17 cellular contexts compared by ENCODE assay signal in genomic region chr4:105457997-105458396, GRCh38. TPM values are rescaled to one million over a fixed set of nuclear protein-coding genes. Genes with fewer than 3 reads are reported as not detected.
DNase-seq lines count a peak whose midpoint lies in the region; ATAC-seq and TF ChIP-seq lines count a peak whose summit lies in the region.
"Had no signal": no experiment of that assay in that cellular context is flagged by ENCODE, and none has a peak within 500 bp of the region (broad histone marks: within the 10 kb centered on the region; RNA-seq: fewer than 3 reads in every experiment).

No MANE protein-coding gene starts in this region.

- no peak overlapping the region for H3K23ac ChIP-seq in mesenchymal stem cell (ENCODE audit: low read length in 2 of 2)

- H2BK12ac ChIP-seq in mesenchymal stem cell (ENCODE audit: low read length in 2 of 2): no peak overlapping the region

- no peak overlapping the region for H3K18ac ChIP-seq in mesenchymal stem cell (ENCODE audit: low read depth in 1 of 2, low read length in 2 of 2)

- H3K36me3 ChIP-seq in GM23248 (ENCODE audit: low read depth) (no peaks in the 10 kb centered on the region), ascending aorta (no peaks in the 10 kb centered on the region), fibroblast of lung (ENCODE audit: control insufficient read depth, insufficient read depth, low read length) (no peaks in the 10 kb centered on the region), mesenchymal stem cell (ENCODE audit: control insufficient read depth in 1 of 2, insufficient read depth in 2 of 2, low read depth in 1 of 2, low read length in 2 of 2) (peaks cover 0 to 21% of the 10 kb centered on the region in 2 experiments)
- H3K36me3 ChIP-seq: MG63 had no signal

- no peak overlapping the region for H3K27ac Mint-ChIP-seq in stimulated activated naive CD8-positive, alpha-beta T cell treated with anti-CD3 and anti-CD28 coated beads, Interleukin-15, amount 100 ng/mL, for 72 hours
- H3K27ac Mint-ChIP-seq in activated CD4-positive, alpha-beta T cell treated with anti-CD3 and anti-CD28 coated beads for 36 hours: no peak overlapping the region

- H2BK120ac ChIP-seq in mesenchymal stem cell (ENCODE audit: low read depth, low read length): no peak overlapping the region

- TF ChIP-seq CTCF in ascending aorta (IDR thresholded peaks at IDR 0.05) (no peak), fibroblast of lung (conservative IDR thresholded peaks at IDR 0.05 in 1 of 2, IDR thresholded peaks at IDR 0.05 in 1 of 2; ENCODE audit: low read depth in 1 of 2, low read length in 2 of 2) (no peak)

- H3K4me2 ChIP-seq in GM23248 (ENCODE audit: unreplicated experiment) (no peak overlapping the region), fibroblast of lung (ENCODE audit: extremely low read depth, insufficient read depth, low read length) (no peak overlapping the region), mesenchymal stem cell (ENCODE audit: low read length, poor library complexity, severe bottlenecking) (no peak overlapping the region)
- H3K4me2 ChIP-seq: BLaER1 treated with 17β-estradiol and CSF1 and Interleukin-3, amounts not matched to agents 10 nM and 100 nM had no signal

- H3K4me1 ChIP-seq in GM23248 (ENCODE audit: insufficient read depth) (peaks cover 7% of the 10 kb centered on the region; the same call in 1 of the 2 replicates), ascending aorta (peaks cover 0 to 12% of the 10 kb centered on the region in 2 donors), fibroblast of lung (ENCODE audit: control insufficient read depth, extremely low read depth, insufficient read depth, low read length) (no peaks in the 10 kb centered on the region), mesenchymal stem cell (ENCODE audit: control insufficient read depth, insufficient read depth, low read depth, low read length) (no peaks in the 10 kb centered on the region)
- H3K4me1 ChIP-seq: Peyer's patch had no signal

- peaks cover 33% of the 10 kb centered on the region for H3K4me1 Mint-ChIP-seq in stimulated activated naive CD8-positive, alpha-beta T cell treated with anti-CD3 and anti-CD28 coated beads, Interleukin-15, amount 100 ng/mL, for 72 hours
- peaks cover 39% of the 10 kb centered on the region for H3K4me1 Mint-ChIP-seq in activated CD4-positive, alpha-beta T cell treated with anti-CD3 and anti-CD28 coated beads for 36 hours

- no peak overlapping the region for H2AFZ ChIP-seq in GM23248
- H2AFZ ChIP-seq in fibroblast of lung (ENCODE audit: low read length): no peak overlapping the region
- no peak overlapping the region for H2AFZ ChIP-seq in mesenchymal stem cell (ENCODE audit: low read depth, low read length)

- H4K91ac ChIP-seq in mesenchymal stem cell (ENCODE audit: low read length): no peak overlapping the region

- no peaks in the 10 kb centered on the region for H3K9me3 ChIP-seq in GM23248 (ENCODE audit: low read depth)
- no peaks in the 10 kb centered on the region for H3K9me3 ChIP-seq in ascending aorta
- no peaks in the 10 kb centered on the region for H3K9me3 ChIP-seq in fibroblast of lung (ENCODE audit: control insufficient read depth, insufficient read depth, low read depth, low read length)
- H3K9me3 ChIP-seq in mesenchymal stem cell (ENCODE audit: control insufficient read depth, low read length): no peaks in the 10 kb centered on the region
- H3K9me3 ChIP-seq: MG63, Peyer's patch had no signal

- H2BK5ac ChIP-seq in mesenchymal stem cell (ENCODE audit: low read depth, low read length, poor library complexity, severe bottlenecking): no peak overlapping the region

- H3K4ac ChIP-seq in mesenchymal stem cell (ENCODE audit: low read depth in 1 of 2, low read length in 2 of 2): no peak overlapping the region

- no peaks in the 10 kb centered on the region for H3K27me3 Mint-ChIP-seq in stimulated activated naive CD8-positive, alpha-beta T cell treated with anti-CD3 and anti-CD28 coated beads, Interleukin-15, amount 100 ng/mL, for 72 hours
- H3K27me3 Mint-ChIP-seq in activated CD4-positive, alpha-beta T cell treated with anti-CD3 and anti-CD28 coated beads for 36 hours: no peaks in the 10 kb centered on the region
- H3K27me3 Mint-ChIP-seq: CD4-positive, alpha-beta memory T cell had no signal

- H3K14ac ChIP-seq in mesenchymal stem cell (ENCODE audit: low read length in 2 of 2): no peak overlapping the region

- POLR2A ChIA-PET in activated CD4-positive, alpha-beta T cell treated with anti-CD3 and anti-CD28 coated beads for 36 hours (lab: Charles Lee): no interaction called here

- H3K27ac ChIP-seq in GM23248: no peak overlapping the region
- peak overlapping the region; percentile 19 to 48 for H3K27ac ChIP-seq in ascending aorta
- H3K27ac ChIP-seq in fibroblast of lung (ENCODE audit: insufficient read depth, low read length): no peak overlapping the region
- no peak overlapping the region for H3K27ac ChIP-seq in mesenchymal stem cell (ENCODE audit: low read length, poor library complexity, severe bottlenecking)
- H3K27ac ChIP-seq: BLaER1 treated with 17β-estradiol and CSF1 and Interleukin-3, amounts not matched to agents 10 nM and 100 nM; Peyer's patch had no signal

- no peak overlapping the region for H2BK15ac ChIP-seq in mesenchymal stem cell (ENCODE audit: low read depth, poor library complexity, severe bottlenecking)

- H3K4me3 Mint-ChIP-seq in stimulated activated naive CD8-positive, alpha-beta T cell treated with anti-CD3 and anti-CD28 coated beads, Interleukin-15, amount 100 ng/mL, for 72 hours: no peak overlapping the region
- H3K4me3 Mint-ChIP-seq in activated CD4-positive, alpha-beta T cell treated with anti-CD3 and anti-CD28 coated beads for 36 hours: no peak overlapping the region
- H3K4me3 Mint-ChIP-seq: CD4-positive, alpha-beta memory T cell had no signal

- H3K4me3 ChIP-seq in GM23248: no peak overlapping the region
- no peak overlapping the region for H3K4me3 ChIP-seq in ascending aorta
- no peak overlapping the region for H3K4me3 ChIP-seq in fibroblast of lung (replicated peaks in 1 of 4; ENCODE audit: control extremely low read depth in 1 of 4, insufficient read depth in 1 of 4, low read depth in 3 of 4, low read length in 4 of 4)
- H3K4me3 ChIP-seq in mesenchymal stem cell (ENCODE audit: insufficient read depth in 1 of 2, low read depth in 1 of 2, low read length in 2 of 2): no peak overlapping the region
- H3K4me3 ChIP-seq: BLaER1 treated with 17β-estradiol and CSF1 and Interleukin-3, amounts not matched to agents 10 nM and 100 nM; MG63; Peyer's patch had no signal

- ATAC-seq in stimulated activated naive CD8-positive, alpha-beta T cell treated with anti-CD3 and anti-CD28 coated beads, Interleukin-15, amount 100 ng/mL, for 72 hours: no peak
- ATAC-seq in activated CD4-positive, alpha-beta T cell treated with anti-CD3 and anti-CD28 coated beads for 36 hours: no peak
- ATAC-seq: SK-N-SH treated with all-trans-retinoic acid at 6 μM for 48 hours had no signal

- WGBS in GM23248 (ENCODE audit: low coverage in 1 of 2, low lambda C conversion rate in 2 of 2, missing lambda C conversion rate in 2 of 2), 2 experiments: 38 to 44% methylated on average over 1 of the region's 1 CpG
- WGBS in mesenchymal stem cell: 86% methylated on average over 1 of the region's 1 CpG

- H3K79me1 ChIP-seq in mesenchymal stem cell (replicated peaks; ENCODE audit: low read length, poor library complexity, severe bottlenecking): peaks cover 18% of the 10 kb centered on the region

- DNase-seq in GM23248: peak; percentile 48
- no peak for DNase-seq in ascending aorta (ENCODE audit: low spot score in 2 of 2)
- DNase-seq in fibroblast of lung (ENCODE audit: low read depth in 2 of 2): peak; percentile 36 to 60
- peak; percentile 6 for DNase-seq in mesenchymal stem cell
- no peak for DNase-seq in stimulated activated naive CD8-positive, alpha-beta T cell treated with anti-CD3 and anti-CD28 coated beads, Interleukin-15, amount 100 ng/mL, for 72 hours
- no peak for DNase-seq in activated CD4-positive, alpha-beta T cell treated with anti-CD3 and anti-CD28 coated beads for 36 hours
- DNase-seq in ACHN: no peak
- DNase-seq in GM19240 (ENCODE audit: insufficient read length, low spot score): no peak
- DNase-seq: CD4-positive, alpha-beta memory T cell; DMS153; MG63; NCI-H1417; NCI-H187; NCI-H748 treated with DMSO at 0.1 percent for 48 hours; Peyer's patch had no signal

- no peak overlapping the region for H2AK5ac ChIP-seq in mesenchymal stem cell (ENCODE audit: low read length, severe bottlenecking)

- CTCF ChIA-PET in activated CD4-positive, alpha-beta T cell treated with anti-CD3 and anti-CD28 coated beads for 36 hours (lab: Charles Lee): interaction anchor here (2.0 kb wide), 1 partner anchor 15 kb away, joined by 6 read pairs; the partner anchor contains the start of gene PPA2

- peaks cover 38% of the 10 kb centered on the region for H3K36me3 Mint-ChIP-seq in activated CD4-positive, alpha-beta T cell treated with anti-CD3 and anti-CD28 coated beads for 36 hours (ENCODE audit: low read depth)

- in situ Hi-C loops in GM23248 (cut with MboI) (no loop called here), ACHN (cut with HindIII; ENCODE audit: low pct_ligation_motif_present, low pct_unique_long_range_greater_than_20kb, low sequenced_read_pairs) (no loop called here)

- no peaks in the 10 kb centered on the region for H3F3A ChIP-seq in GM23248 (ENCODE audit: insufficient read depth)

- peaks cover 44% of the 10 kb centered on the region for H3K79me2 ChIP-seq in GM23248 (ENCODE audit: insufficient read depth)
- H3K79me2 ChIP-seq in fibroblast of lung (ENCODE audit: control insufficient read depth, insufficient read depth, low read length): no peaks in the 10 kb centered on the region

- intact Hi-C loops in ascending aorta (cut with DNase I): loop anchor here (5.0 kb wide), 1 partner anchor 311 kb away; the partner anchor contains the start of gene TET2
- intact Hi-C loops in activated CD4-positive, alpha-beta T cell treated with anti-CD3 and anti-CD28 coated beads for 36 hours (cut with DNase I, micrococcal nuclease): no loop called here

- peaks cover 3 to 5% of the 10 kb centered on the region in 2 donors for H3K9me3 Mint-ChIP-seq in stimulated activated naive CD8-positive, alpha-beta T cell treated with anti-CD3 and anti-CD28 coated beads, Interleukin-15, amount 100 ng/mL, for 72 hours
- peaks cover 2% of the 10 kb centered on the region for H3K9me3 Mint-ChIP-seq in activated CD4-positive, alpha-beta T cell treated with anti-CD3 and anti-CD28 coated beads for 36 hours (ENCODE audit: low read depth)
- H3K9me3 Mint-ChIP-seq: CD4-positive, alpha-beta memory T cell had no signal

- H3K27me3 ChIP-seq in GM23248 (replicated peaks; ENCODE audit: insufficient read depth) (no peaks in the 10 kb centered on the region), ascending aorta (no peaks in the 10 kb centered on the region), fibroblast of lung (ENCODE audit: control insufficient read depth, insufficient read depth, low read length) (no peaks in the 10 kb centered on the region), mesenchymal stem cell (ENCODE audit: control insufficient read depth in 1 of 2, insufficient read depth in 1 of 2, low read length in 2 of 2) (no peaks in the 10 kb centered on the region)
- H3K27me3 ChIP-seq: BLaER1 treated with 17β-estradiol and CSF1 and Interleukin-3, amounts not matched to agents 10 nM and 100 nM; MG63; Peyer's patch had no signal

- no peaks in the 10 kb centered on the region for H3K9me2 ChIP-seq in GM23248 (ENCODE audit: insufficient read depth)

- no peak overlapping the region for H4K8ac ChIP-seq in mesenchymal stem cell (ENCODE audit: low read length)

- H3K9ac ChIP-seq in GM23248 (no peak overlapping the region), fibroblast of lung (ENCODE audit: insufficient read depth, low read length) (no peak overlapping the region), mesenchymal stem cell (ENCODE audit: low read length) (no peak overlapping the region)
- H3K9ac ChIP-seq: BLaER1 treated with 17β-estradiol and CSF1 and Interleukin-3, amounts not matched to agents 10 nM and 100 nM had no signal

- H4K20me1 ChIP-seq in GM23248 (ENCODE audit: insufficient read depth) (no peaks in the 10 kb centered on the region), fibroblast of lung (ENCODE audit: control insufficient read depth, extremely low read depth, insufficient read depth, low read length) (no peaks in the 10 kb centered on the region)

RNA-seq across cellular contexts. Expression of gene PPA2, which starts 15.9 kb away (rescaled TPM):
- 37.5 and 64.9 TPM in 2 replicates for total RNA-seq in GM23248 (2014; rRNA removed; shearing (Covaris generic))
- polyA plus RNA-seq in GM23248 (2016; fragmentation: Nextera tagmentation; extraction: Ambion mirVana): 114 and 116 TPM in 2 replicates
- 49.3 TPM for total RNA-seq in ascending aorta
- total RNA-seq in fibroblast of lung: 74.6 and 76.8 TPM in 2 replicates
- polyA plus RNA-seq in fibroblast of lung: 81.6 and 82.6 TPM in 2 replicates
- polyA plus RNA-seq in fibroblast of lung (2012): 72.1 and 77.5 TPM in 2 replicates
- 3.7 and 4.1 TPM in 2 replicates for polyA minus RNA-seq in fibroblast of lung (ENCODE audit: low replicate concordance)
- polyA plus RNA-seq in mesenchymal stem cell (2013, experiment 1 of 2): 101 TPM
- 119 TPM for polyA plus RNA-seq in mesenchymal stem cell (2013, experiment 2 of 2)
- 10 to 100 TPM; 74.6 to 76.3 TPM for total RNA-seq in activated CD4-positive, alpha-beta T cell treated with anti-CD3 and anti-CD28 coated beads for 36 hours

Comparison
In these comparisons a context has a peak if more than half of its experiments do, and no peak if none do; other contexts are left out.
1. DNase-seq: peak in GM23248 (single experiment), fibroblast of lung (2 of 2) and mesenchymal stem cell (single experiment); none in ascending aorta (0 of 2), stimulated activated naive CD8-positive, alpha-beta T cell treated with anti-CD3 and anti-CD28 coated beads, Interleukin-15, amount 100 ng/mL, for 72 hours (0 of 2), activated CD4-positive, alpha-beta T cell treated with anti-CD3 and anti-CD28 coated beads for 36 hours (single experiment), ACHN (single experiment) and GM19240 (single experiment).
2. H3K27ac ChIP-seq: peak in ascending aorta (2 of 2); none in GM23248 (single experiment), fibroblast of lung (single experiment) and mesenchymal stem cell (single experiment).